20 cellular contexts compared by ENCODE assay signal in genomic region chr1:3060601-3061551, GRCh38. TPM values are rescaled to one million over a fixed set of nuclear protein-coding genes. Genes with fewer than 3 reads are reported as not detected.
A peak's percentile ranks its signal among the peaks of the same experiment; 100 is the strongest.
DNase-seq lines count a peak whose midpoint lies in the region; ATAC-seq and TF ChIP-seq lines count a peak whose summit lies in the region.
"Had no signal": no experiment of that assay in that cellular context is flagged by ENCODE, and none has a peak within 500 bp of the region (broad histone marks: within the 10 kb centered on the region; RNA-seq: fewer than 3 reads in every experiment).

No MANE protein-coding gene starts in this region.

- no peak overlapping the region for H3K4me2 ChIP-seq in mammary epithelial cell (ENCODE audit: insufficient read depth, low read depth, low read length)
- no peak overlapping the region for H3K4me2 ChIP-seq in hepatocyte
- H3K4me2 ChIP-seq: PC-9 had no signal

- H3K79me2 ChIP-seq in mammary epithelial cell (ENCODE audit: insufficient read depth, low read length) (no peaks in the 10 kb centered on the region), hepatocyte (no peaks in the 10 kb centered on the region)

- H3K9me3 ChIP-seq in mammary epithelial cell (replicated peaks; ENCODE audit: insufficient read depth, low read length): no peaks in the 10 kb centered on the region
- H3K9me3 ChIP-seq in hepatocyte (ENCODE audit: low read depth): no peaks in the 10 kb centered on the region
- H3K9me3 ChIP-seq in stomach: peaks cover 0 to 10% (median 0%) of the 10 kb centered on the region in 4 donors

- no peak for TF ChIP-seq CTCF in mammary epithelial cell (conservative IDR thresholded peaks at IDR 0.05 in 1 of 2, IDR thresholded peaks at IDR 0.05 in 1 of 2; ENCODE audit: extremely low read depth in 1 of 2, insufficient read depth in 1 of 2, low read depth in 1 of 2, low read length in 2 of 2)
- TF ChIP-seq CTCF in MCF 10A (IDR thresholded peaks at IDR 0.05; ENCODE audit: unreplicated experiment): no peak
- no peak for TF ChIP-seq CTCF in hepatocyte (IDR thresholded peaks at IDR 0.05; ENCODE audit: poor library complexity)
- no peak for TF ChIP-seq CTCF in stomach (IDR thresholded peaks at IDR 0.05)

- in situ Hi-C loops in mammary epithelial cell (cut with MboI; ENCODE audit: low sequenced_read_pairs in 2 of 2): no loop called here

- 72% methylated on average over 13 of the region's 15 CpGs for WGBS in mammary epithelial cell (ENCODE audit: low coverage, missing lambda C conversion rate)
- 68% methylated on average over 15 of the region's 15 CpGs for WGBS in hepatocyte (ENCODE audit: low lambda C conversion rate, missing lambda C conversion rate)
- 63 to 77% (median 72%) methylated on average over 14 to 15 of the region's 15 CpGs for WGBS in stomach, 5 donors

- H3K4me3 ChIP-seq in mammary epithelial cell (replicated peaks in 1 of 3; ENCODE audit: insufficient read depth in 1 of 3, low read depth in 2 of 3, low read length in 3 of 3) (no peak overlapping the region), hepatocyte (no peak overlapping the region), stomach (no peak overlapping the region)
- H3K4me3 ChIP-seq: PC-9 had no signal

- no peaks in the 10 kb centered on the region for H3K9me2 ChIP-seq in hepatocyte (replicated peaks; ENCODE audit: insufficient read depth)

- ATAC-seq in GM19023 (IDR thresholded peaks at IDR 0.05; ENCODE audit: unreplicated experiment): no peak
- ATAC-seq: effector memory CD8-positive, alpha-beta T cell had no signal

- H3K27me3 ChIP-seq in mammary epithelial cell (ENCODE audit: insufficient read depth, low read length): peaks cover 10% of the 10 kb centered on the region
- H3K27me3 ChIP-seq in hepatocyte: peaks cover 70% of the 10 kb centered on the region
- peaks cover 16 to 77% (median 28%) of the 10 kb centered on the region in 3 donors for H3K27me3 ChIP-seq in stomach

- no peaks in the 10 kb centered on the region for H3K4me1 Mint-ChIP-seq in MCF 10A (ENCODE audit: insufficient read depth, unreplicated experiment)
- H3K4me1 Mint-ChIP-seq: stimulated activated memory B cell treated with anti-CD40 and anti-IgM and Interleukin-4, amounts not matched to agents 10 μg/mL and 1 μg/mL and 100 μg/mL, for 72 hours had no signal

- CTCF ChIA-PET in mammary epithelial cell (lab: Charles Lee; ENCODE audit: low non-redundant PET): no interaction called here
- CTCF ChIA-PET in MCF 10A (lab: Yijun Ruan, JAX): no interaction called here

- no peak for TF ChIP-seq POLR2A in stomach (IDR thresholded peaks at IDR 0.05)

- H3K4me1 ChIP-seq in mammary epithelial cell (ENCODE audit: insufficient read depth, low read length) (no peaks in the 10 kb centered on the region), hepatocyte (ENCODE audit: insufficient read depth) (peaks cover 13% of the 10 kb centered on the region), stomach (peaks cover 13 to 41% (median 33%) of the 10 kb centered on the region in 4 donors)

- H3K9ac ChIP-seq in mammary epithelial cell (ENCODE audit: insufficient read depth, low read length): no peak overlapping the region

- no peaks in the 10 kb centered on the region for H3K36me3 ChIP-seq in mammary epithelial cell (ENCODE audit: insufficient read depth, low read length)
- no peaks in the 10 kb centered on the region for H3K36me3 ChIP-seq in hepatocyte (replicated peaks; ENCODE audit: insufficient read depth, low read depth)
- peaks cover 0 to 4% (median 2%) of the 10 kb centered on the region in 4 donors for H3K36me3 ChIP-seq in stomach

- H3K27me3 Mint-ChIP-seq in MCF 10A (ENCODE audit: insufficient read depth, unreplicated experiment): no peaks in the 10 kb centered on the region

- H4K20me1 ChIP-seq in mammary epithelial cell (ENCODE audit: insufficient read depth, low read length) (no peaks in the 10 kb centered on the region), hepatocyte (ENCODE audit: insufficient read depth, poor library complexity, severe bottlenecking) (no peaks in the 10 kb centered on the region)

- intact Hi-C loops in mammary epithelial cell (cut with micrococcal nuclease) (no loop called here), MCF 10A (cut with micrococcal nuclease) (no loop called here), stomach (cut with DNase I; ENCODE audit: low total_unique reads) (no loop called here)

- H3K27ac ChIP-seq in mammary epithelial cell (ENCODE audit: insufficient read depth, low read depth, low read length): no peak overlapping the region
- no peak overlapping the region for H3K27ac ChIP-seq in hepatocyte
- H3K27ac ChIP-seq in stomach: peak overlapping the region in 1 of 5 donors; percentile 3
- H3K27ac ChIP-seq: PC-9 had no signal

- no peak for TF ChIP-seq EP300 in stomach (IDR thresholded peaks at IDR 0.05)

- no peak overlapping the region for H3K27ac Mint-ChIP-seq in MCF 10A (ENCODE audit: low read depth, unreplicated experiment)
- H3K27ac Mint-ChIP-seq: effector memory CD8-positive, alpha-beta T cell; stimulated activated memory B cell treated with anti-CD40 and anti-IgM and Interleukin-4, amounts not matched to agents 10 μg/mL and 1 μg/mL and 100 μg/mL, for 72 hours had no signal

- H2AFZ ChIP-seq in mammary epithelial cell (ENCODE audit: low read depth, low read length) (no peak overlapping the region), hepatocyte (no peak overlapping the region)
- H2AFZ ChIP-seq: PC-9 had no signal

- DNase-seq in mammary epithelial cell (peak; percentile 16), MCF 10A (ENCODE audit: unreplicated experiment) (no peak), RKO (ENCODE audit: low spot score) (peak; percentile 34), hepatocyte (ENCODE audit: low spot score) (peak; percentile 57), stomach (peak; percentile 25), activated gamma-delta T cell treated with Interleukin-2 at 50 U/mL for 16 hours (no peak), medulla oblongata (ENCODE audit: extremely low spot score) (no peak)
- DNase-seq: activated naive CD4-positive, alpha-beta T cell treated with anti-CD3 and anti-CD28 coated beads, Interleukin-2, amount 50 U/mL, for 16 hours; effector memory CD8-positive, alpha-beta T cell; NCI-H2029; NCI-H69; PC-9; SW 1271 had no signal

- POLR2A ChIA-PET in MCF 10A (lab: Yijun Ruan, JAX): no interaction called here

- peaks cover 23% of the 10 kb centered on the region for H3K9me3 Mint-ChIP-seq in MCF 10A (ENCODE audit: unreplicated experiment)
- H3K9me3 Mint-ChIP-seq: effector memory CD8-positive, alpha-beta T cell; stimulated activated memory B cell treated with anti-CD40 and anti-IgM and Interleukin-4, amounts not matched to agents 10 μg/mL and 1 μg/mL and 100 μg/mL, for 72 hours had no signal

- no peak overlapping the region for H3K4me3 Mint-ChIP-seq in MCF 10A (ENCODE audit: unreplicated experiment)
- H3K4me3 Mint-ChIP-seq: effector memory CD8-positive, alpha-beta T cell; stimulated activated memory B cell treated with anti-CD40 and anti-IgM and Interleukin-4, amounts not matched to agents 10 μg/mL and 1 μg/mL and 100 μg/mL, for 72 hours had no signal

- no peaks in the 10 kb centered on the region for H3K36me3 Mint-ChIP-seq in MCF 10A (ENCODE audit: insufficient read depth, unreplicated experiment)
- H3K36me3 Mint-ChIP-seq: stimulated activated memory B cell treated with anti-CD40 and anti-IgM and Interleukin-4, amounts not matched to agents 10 μg/mL and 1 μg/mL and 100 μg/mL, for 72 hours had no signal

- BruUV-seq in mammary epithelial cell (replicated peaks; lab: Mats Ljungman, UMichigan): no TSS peak
- no TSS peak for BruUV-seq in MCF 10A (replicated peaks; lab: Mats Ljungman, UMichigan)

- dilution Hi-C loops in mammary epithelial cell (cut with HindIII; ENCODE audit: low sequenced_read_pairs): no loop called here

RNA-seq across cellular contexts. Expression of gene PRDM16, which starts 8.1 kb away (rescaled TPM):
- total RNA-seq in mammary epithelial cell: not detected
- polyA plus RNA-seq in mammary epithelial cell: 0.22 TPM
- not detected for polyA minus RNA-seq in mammary epithelial cell
- total RNA-seq in MCF 10A (2022): not detected in 2 replicates
- total RNA-seq in hepatocyte: 3.9 and 9.9 TPM in 2 replicates
- 7.7 and 8.1 TPM in 2 replicates for polyA plus RNA-seq in hepatocyte
- total RNA-seq in stomach: 100 to 1,000 TPM in 2 of 5 donors, 10 to 100 TPM in 2, under 1 TPM in 1; 0.29 to 222 (median 32.2) TPM
- 1 to 10 TPM; 2.4 to 8.2 (median 7.0) TPM for polyA plus RNA-seq in stomach
- total RNA-seq: activated CD8-positive, alpha-beta memory T cell treated with anti-CD3 and anti-CD28 coated beads for 36 hours; PC-9 had no signal

RNA-seq across cellular contexts. Expression of gene ACTRT2, which starts 39.6 kb away (rescaled TPM):
- total RNA-seq in mammary epithelial cell (not detected), MCF 10A (2022) (not detected in 2 replicates), hepatocyte (not detected in 2 replicates), stomach (not detected)
- polyA plus RNA-seq in mammary epithelial cell (not detected), hepatocyte (not detected in 2 replicates), stomach (not detected)
- polyA minus RNA-seq in mammary epithelial cell: not detected
- total RNA-seq: activated CD8-positive, alpha-beta memory T cell treated with anti-CD3 and anti-CD28 coated beads for 36 hours; fibroblast of villous mesenchyme; H1; PC-9; skeletal muscle tissue; urinary bladder had no signal
- polyA plus RNA-seq: H1, urinary bladder had no signal

Comparison
In these comparisons a context has a peak if more than half of its experiments do, and no peak if none do; other contexts are left out.
1. DNase-seq: peak in mammary epithelial cell (single experiment), RKO (single experiment), hepatocyte (single experiment) and stomach (single experiment); none in MCF 10A (single experiment), activated gamma-delta T cell treated with Interleukin-2 at 50 U/mL for 16 hours (single experiment) and medulla oblongata (single experiment).